ENCODE assay signal across 18 cellular contexts in the genomic region with DNA sequence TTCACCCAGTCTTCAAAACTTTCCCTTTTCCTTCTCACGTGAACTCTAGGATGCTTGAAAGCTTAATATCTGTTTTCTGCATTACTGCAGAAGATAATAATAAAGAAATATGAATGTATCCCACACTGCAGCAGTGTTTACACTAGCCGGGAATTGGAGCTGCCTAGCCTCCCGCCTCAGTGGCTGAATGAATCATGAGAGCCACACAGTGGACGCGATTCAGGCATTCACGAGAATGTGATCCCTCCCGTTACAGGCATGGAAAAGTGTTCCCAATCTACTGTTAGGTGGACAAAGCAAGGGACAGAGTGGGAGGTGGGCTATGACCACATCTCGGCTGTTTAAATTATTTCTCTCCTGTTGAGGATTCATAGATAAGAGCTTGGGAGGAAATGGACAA.
DNase-seq lines count a peak whose midpoint lies in the region; ATAC-seq, FAIRE-seq and TF ChIP-seq lines count a peak whose summit lies in the region.
"Had no signal": no experiment of that assay in that cellular context is flagged by ENCODE, and none has a peak within 500 bp of the region (broad histone marks: within the 10 kb centered on the region; RNA-seq: fewer than 3 reads in every experiment).

No MANE protein-coding gene starts in this region.

- H3K9ac ChIP-seq in K562 (ENCODE audit: insufficient read depth in 1 of 2, low read depth in 2 of 2, low read length in 2 of 2), result no peak overlapping the region

- BruUV-seq in K562 (replicated peaks; lab: Mats Ljungman, UMichigan), result no TSS peak

- H2AFZ ChIP-seq in K562 (ENCODE audit: low read depth, low read length), result no peak overlapping the region

- H3K4me3 Mint-ChIP-seq in glutamatergic neuron (ENCODE audit: unreplicated experiment), result peak overlapping the region; percentile 43
- H3K4me3 Mint-ChIP-seq in activated CD8-positive, alpha-beta T cell treated with anti-CD3 and anti-CD28 coated beads, Interleukin-2, amount 10 ng/mL, durations not matched to agents 7 days and 5 days, result no peak overlapping the region
- H3K4me3 Mint-ChIP-seq: B cell; central memory CD8-positive, alpha-beta T cell had no signal

- no peaks in the 10 kb centered on the region; the same call in 1 of the 2 replicates for H4K20me1 ChIP-seq in K562 (replicated peaks; ENCODE audit: control insufficient read depth, insufficient read depth, low read length)

- peak in 1 of 2 experiments; percentile 38; a peak in 2 of 4 replicates for TF ChIP-seq RAD21 in K562 (CRISPR knock-in tag; conservative IDR thresholded peaks at IDR 0.05 in 1 of 2, IDR thresholded peaks at IDR 0.05 in 1 of 2)

- H3K27ac Mint-ChIP-seq in glutamatergic neuron (ENCODE audit: unreplicated experiment), result no peak overlapping the region
- no peak overlapping the region for H3K27ac Mint-ChIP-seq in activated CD8-positive, alpha-beta T cell treated with anti-CD3 and anti-CD28 coated beads, Interleukin-2, amount 10 ng/mL, durations not matched to agents 7 days and 5 days
- H3K27ac Mint-ChIP-seq: B cell had no signal

- H3K36me3 ChIP-seq in K562 (ENCODE audit: control insufficient read depth, insufficient read depth, low read length), result peaks cover 19% of the 10 kb centered on the region; the same call in 2 of the 3 replicates
- H3K36me3 ChIP-seq: transverse colon had no signal

- 34% methylated on average over 8 of the region's 8 CpGs for WGBS in K562 (ENCODE audit: insufficient coverage, low coverage, missing lambda C conversion rate)

- peaks cover 8% of the 10 kb centered on the region for H3K4me1 Mint-ChIP-seq in glutamatergic neuron (ENCODE audit: low read depth, unreplicated experiment)
- H3K4me1 Mint-ChIP-seq in activated CD8-positive, alpha-beta T cell treated with anti-CD3 and anti-CD28 coated beads, Interleukin-2, amount 10 ng/mL, durations not matched to agents 7 days and 5 days (ENCODE audit: low read depth), result no peaks in the 10 kb centered on the region
- H3K4me1 Mint-ChIP-seq: B cell; central memory CD8-positive, alpha-beta T cell had no signal

- in situ Hi-C loops in K562 (cut with MboI), result loop anchor here (25.0 kb wide), 1 partner anchor 1219 kb away; no protein-coding TSS in a partner anchor

- no peak for TF ChIP-seq CTCF in K562 (IDR thresholded peaks at IDR 0.05 in 2 of 3, conservative IDR thresholded peaks at IDR 0.05 in 1 of 3; ENCODE audit: insufficient read depth in 2 of 3, low read depth in 1 of 3, low read length in 3 of 3)
- TF ChIP-seq CTCF in glutamatergic neuron (IDR thresholded peaks at IDR 0.05; ENCODE audit: partially characterized antibody, unreplicated experiment), result no peak
- TF ChIP-seq CTCF in omental fat pad (IDR thresholded peaks at IDR 0.05), result no peak

- peaks cover 14% of the 10 kb centered on the region for H3K9me3 Mint-ChIP-seq in glutamatergic neuron (ENCODE audit: unreplicated experiment)
- H3K9me3 Mint-ChIP-seq in activated CD8-positive, alpha-beta T cell treated with anti-CD3 and anti-CD28 coated beads, Interleukin-2, amount 10 ng/mL, durations not matched to agents 7 days and 5 days (ENCODE audit: insufficient read depth), result no peaks in the 10 kb centered on the region
- H3K9me3 Mint-ChIP-seq: central memory CD8-positive, alpha-beta T cell had no signal

- peak; percentile 49 for FAIRE-seq in K562 (lab: Jason Lieb, UNC)

- intact Hi-C loops in K562 (cut with micrococcal nuclease), result no loop called here

- H3K27ac ChIP-seq in K562 (ENCODE audit: extremely low read depth, low read depth, low read length), result no peak overlapping the region

- peaks cover 8% of the 10 kb centered on the region for H3K27me3 Mint-ChIP-seq in glutamatergic neuron (ENCODE audit: unreplicated experiment)
- H3K27me3 Mint-ChIP-seq in activated CD8-positive, alpha-beta T cell treated with anti-CD3 and anti-CD28 coated beads, Interleukin-2, amount 10 ng/mL, durations not matched to agents 7 days and 5 days (ENCODE audit: low read depth), result peaks cover 2% of the 10 kb centered on the region
- H3K27me3 Mint-ChIP-seq: progenitor cell of endocrine pancreas had no signal

- peaks cover 0 to 3% of the 10 kb centered on the region in 2 experiments; a peak in 3 of 5 replicates for H3K4me1 ChIP-seq in K562 (replicated peaks in 1 of 2; ENCODE audit: control insufficient read depth in 2 of 2, insufficient read depth in 2 of 2, low read length in 2 of 2)
- H3K4me1 ChIP-seq: transverse colon had no signal

- no peaks in the 10 kb centered on the region for H3K27me3 ChIP-seq in K562 (ENCODE audit: control insufficient read depth in 2 of 2, insufficient read depth in 2 of 2, low read length in 2 of 2)
- H3K27me3 ChIP-seq: transverse colon had no signal

- H3K79me2 ChIP-seq in K562 (ENCODE audit: control insufficient read depth, insufficient read depth, low read length), result no peaks in the 10 kb centered on the region

- no peaks in the 10 kb centered on the region for H3K9me1 ChIP-seq in K562 (ENCODE audit: control insufficient read depth, insufficient read depth, low read length)

- no peak for TF ChIP-seq POLR2A in K562 (conservative IDR thresholded peaks at IDR 0.05)

- H3K4me2 ChIP-seq in K562 (ENCODE audit: insufficient read depth, low read length), result no peak overlapping the region

- H3K9me3 ChIP-seq in K562 (replicated peaks; ENCODE audit: control insufficient read depth, insufficient read depth, low read depth, low read length), result no peaks in the 10 kb centered on the region
- H3K9me3 ChIP-seq: transverse colon had no signal

- no peak overlapping the region for H3K4me3 ChIP-seq in K562
- H3K4me3 ChIP-seq: transverse colon had no signal

- TF ChIP-seq EP300 in K562 (IDR thresholded peaks at IDR 0.05; ENCODE audit: low read length), result no peak

- POLR2A ChIA-PET in K562 (lab: Yijun Ruan, JAX), result interaction anchor here (1.2 kb wide), 1 partner anchor 58 kb away, joined by 3 read pairs; no protein-coding TSS in a partner anchor
- POLR2A ChIA-PET in activated CD8-positive, alpha-beta T cell treated with anti-CD3 and anti-CD28 coated beads, Interleukin-2, amount 10 ng/mL, durations not matched to agents 7 days and 5 days (lab: Charles Lee), result no interaction called here

- CTCF ChIA-PET in K562 (lab: Yijun Ruan, JAX; ENCODE audit: low intra/inter-chr PET ratio), result no interaction called here
- CTCF ChIA-PET in activated CD8-positive, alpha-beta T cell treated with anti-CD3 and anti-CD28 coated beads, Interleukin-2, amount 10 ng/mL, durations not matched to agents 7 days and 5 days (lab: Charles Lee), result no interaction called here

- H3K36me3 Mint-ChIP-seq in glutamatergic neuron (ENCODE audit: unreplicated experiment), result no peaks in the 10 kb centered on the region
- H3K36me3 Mint-ChIP-seq in activated CD8-positive, alpha-beta T cell treated with anti-CD3 and anti-CD28 coated beads, Interleukin-2, amount 10 ng/mL, durations not matched to agents 7 days and 5 days (ENCODE audit: low read depth), result no peaks in the 10 kb centered on the region

- peak; percentile 51; the same call in 2 of the 3 replicates for ATAC-seq in K562
- ATAC-seq in omental fat pad (ENCODE audit: low FRiP score), result peak; percentile 46
- ATAC-seq in activated CD8-positive, alpha-beta T cell treated with anti-CD3 and anti-CD28 coated beads, Interleukin-2, amount 10 ng/mL, durations not matched to agents 7 days and 5 days, result no peak
- no peak for ATAC-seq in HG02623 (IDR thresholded peaks at IDR 0.05; ENCODE audit: unreplicated experiment)

- DNase-seq in ELR (ENCODE audit: low read depth) (peak; percentile 6), K562 (ENCODE audit: extremely low read depth in 1 of 4, low spot score in 3 of 4) (peak in 1 of 4 experiments; percentile 6), glutamatergic neuron (no peak), omental fat pad (ENCODE audit: low spot score) (no peak), kidney glomerular epithelial cell (lab: John Stamatoyannopoulos, UW) (no peak)
- no peak for DNase-seq in activated CD8-positive, alpha-beta T cell treated with anti-CD3 and anti-CD28 coated beads, Interleukin-2, amount 10 ng/mL, durations not matched to agents 7 days and 5 days
- DNase-seq in activated CD4-positive, alpha-beta T cell treated with anti-CD3 and anti-CD28 coated beads for 4 hours, result no peak
- DNase-seq: activated CD4-positive, alpha-beta T cell treated with anti-CD3 and anti-CD28 coated beads, Interleukin-2, amount 50 U/mL, for 48 hours; activated effector memory CD4-positive, alpha-beta T cell treated with anti-CD3 and anti-CD28 coated beads, Interleukin-2, amount 50 U/mL, for 16 hours; midbrain; MM.1S; NCI-H2171; SIG-M5; transverse colon had no signal

TF ChIP-seq in K562, 482 proteins besides CTCF, POLR2A, EP300 and RAD21 (continues in another document):
- TF ChIP-seq ZNF384 (IDR thresholded peaks at IDR 0.05; ENCODE audit: low read depth, low read length), result no peak
- no peak for TF ChIP-seq PYGO2 (tag; IDR thresholded peaks at IDR 0.05)
- no peak for TF ChIP-seq ZFX (CRISPR knock-in tag; IDR thresholded peaks at IDR 0.05)
- TF ChIP-seq SRSF7 (optimal IDR thresholded peaks at IDR 0.05; ENCODE audit: low read depth, low read length), result no peak
- TF ChIP-seq TRIM24 (IDR thresholded peaks at IDR 0.05), result no peak
- TF ChIP-seq CTBP1 (IDR thresholded peaks at IDR 0.05; ENCODE audit: borderline replicate concordance), result no peak
- TF ChIP-seq, protein P1, sequence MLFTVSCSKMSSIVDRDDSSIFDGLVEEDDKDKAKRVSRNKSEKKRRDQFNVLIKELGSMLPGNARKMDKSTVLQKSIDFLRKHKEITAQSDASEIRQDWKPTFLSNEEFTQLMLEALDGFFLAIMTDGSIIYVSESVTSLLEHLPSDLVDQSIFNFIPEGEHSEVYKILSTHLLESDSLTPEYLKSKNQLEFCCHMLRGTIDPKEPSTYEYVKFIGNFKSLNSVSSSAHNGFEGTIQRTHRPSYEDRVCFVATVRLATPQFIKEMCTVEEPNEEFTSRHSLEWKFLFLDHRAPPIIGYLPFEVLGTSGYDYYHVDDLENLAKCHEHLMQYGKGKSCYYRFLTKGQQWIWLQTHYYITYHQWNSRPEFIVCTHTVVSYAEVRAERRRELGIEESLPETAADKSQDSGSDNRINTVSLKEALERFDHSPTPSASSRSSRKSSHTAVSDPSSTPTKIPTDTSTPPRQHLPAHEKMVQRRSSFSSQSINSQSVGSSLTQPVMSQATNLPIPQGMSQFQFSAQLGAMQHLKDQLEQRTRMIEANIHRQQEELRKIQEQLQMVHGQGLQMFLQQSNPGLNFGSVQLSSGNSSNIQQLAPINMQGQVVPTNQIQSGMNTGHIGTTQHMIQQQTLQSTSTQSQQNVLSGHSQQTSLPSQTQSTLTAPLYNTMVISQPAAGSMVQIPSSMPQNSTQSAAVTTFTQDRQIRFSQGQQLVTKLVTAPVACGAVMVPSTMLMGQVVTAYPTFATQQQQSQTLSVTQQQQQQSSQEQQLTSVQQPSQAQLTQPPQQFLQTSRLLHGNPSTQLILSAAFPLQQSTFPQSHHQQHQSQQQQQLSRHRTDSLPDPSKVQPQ (CRISPR knock-in tag; IDR thresholded peaks at IDR 0.05; ENCODE audit: borderline replicate concordance), result no peak

Comparison
In these comparisons a context has a peak if more than half of its experiments do, and no peak if none do; other contexts are left out.
1. ATAC-seq: peak in K562 (single experiment) and omental fat pad (single experiment); none in activated CD8-positive, alpha-beta T cell treated with anti-CD3 and anti-CD28 coated beads, Interleukin-2, amount 10 ng/mL, durations not matched to agents 7 days and 5 days (single experiment) and HG02623 (single experiment).